16 cellular contexts compared by ENCODE assay signal in the genomic region with DNA sequence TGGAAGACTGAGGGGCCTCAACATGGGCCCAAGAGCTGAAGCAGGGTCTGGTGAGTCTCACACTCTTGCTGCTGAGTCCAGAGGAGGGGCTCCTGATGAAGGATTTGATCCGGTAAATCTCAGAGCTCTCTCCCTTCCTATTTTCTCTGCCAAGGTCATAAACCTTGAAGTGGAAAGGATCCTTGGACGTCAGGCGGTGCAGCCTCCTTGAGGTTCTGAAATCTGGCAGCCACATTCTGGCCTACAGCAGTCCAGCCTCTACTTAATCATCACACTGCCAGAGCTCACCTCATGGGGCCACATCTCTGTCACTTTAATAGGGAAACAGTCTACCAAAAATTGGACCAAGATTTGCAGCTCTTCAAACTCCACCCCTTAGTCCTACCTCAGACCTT. TPM values are rescaled to one million over a fixed set of nuclear protein-coding genes. Genes with fewer than 3 reads are reported as not detected.
DNase-seq lines count a peak whose midpoint lies in the region; ATAC-seq and TF ChIP-seq lines count a peak whose summit lies in the region.
"Had no signal": no experiment of that assay in that cellular context is flagged by ENCODE, and none has a peak within 500 bp of the region (broad histone marks: within the 10 kb centered on the region; RNA-seq: fewer than 3 reads in every experiment).

No MANE protein-coding gene starts in this region.

- H3K27me3 Mint-ChIP-seq in CD8-positive, alpha-beta memory T cell: no peaks in the 10 kb centered on the region
- H3K27me3 Mint-ChIP-seq: naive thymus-derived CD4-positive, alpha-beta T cell had no signal

- H3K27ac Mint-ChIP-seq in CD8-positive, alpha-beta memory T cell: peak overlapping the region in 5 of 8 donors; percentile 20 to 64 (median 33)
- H3K27ac Mint-ChIP-seq: naive thymus-derived CD4-positive, alpha-beta T cell had no signal

- H3K4me1 ChIP-seq in CD8-positive, alpha-beta memory T cell (ENCODE audit: insufficient read depth, low read length): peaks cover 32% of the 10 kb centered on the region
- H3K4me1 ChIP-seq in left lung: peaks cover 24 to 54% of the 10 kb centered on the region in 2 donors
- peaks cover 67% of the 10 kb centered on the region for H3K4me1 ChIP-seq in stomach smooth muscle (ENCODE audit: control insufficient read depth, insufficient read depth, low read length)

- no peaks in the 10 kb centered on the region for H3K27me3 ChIP-seq in CD8-positive, alpha-beta memory T cell (ENCODE audit: insufficient read depth, low read length, poor library complexity, severe bottlenecking)
- no peaks in the 10 kb centered on the region for H3K27me3 ChIP-seq in left lung
- no peaks in the 10 kb centered on the region for H3K27me3 ChIP-seq in stomach smooth muscle (ENCODE audit: control insufficient read depth in 1 of 2, insufficient read depth in 2 of 2, low read length in 2 of 2)

- no peaks in the 10 kb centered on the region for H3K9me3 Mint-ChIP-seq in CD8-positive, alpha-beta memory T cell
- H3K9me3 Mint-ChIP-seq: naive thymus-derived CD4-positive, alpha-beta T cell had no signal

- no peak overlapping the region for H3K27ac ChIP-seq in CD8-positive, alpha-beta memory T cell (ENCODE audit: low read depth, low read length)
- H3K27ac ChIP-seq in angular gyrus (ENCODE audit: low read depth, low read length) (peak overlapping the region; percentile 96), left lung (no peak overlapping the region), stomach smooth muscle (ENCODE audit: low read length) (peak overlapping the region; percentile 81)

- CTCF ChIA-PET in CD8-positive, alpha-beta memory T cell (lab: Charles Lee): interaction anchor here (0.7 to 1.5 kb wide), 3 partner anchors 13 to 31 kb away, joined by 3 to 5 read pairs (median 3); no protein-coding TSS in a partner anchor

- intact Hi-C loops in left lung (cut with DNase I): no loop called here

- H3K9ac ChIP-seq in stomach smooth muscle (ENCODE audit: low read length in 2 of 2): peak overlapping the region in 1 of 2 donors; percentile 13

- no peaks in the 10 kb centered on the region for H3K9me3 ChIP-seq in CD8-positive, alpha-beta memory T cell (ENCODE audit: low read length)
- no peaks in the 10 kb centered on the region for H3K9me3 ChIP-seq in left lung
- no peaks in the 10 kb centered on the region for H3K9me3 ChIP-seq in stomach smooth muscle (ENCODE audit: control insufficient read depth in 2 of 2, low read length in 2 of 2)
- H3K9me3 ChIP-seq: Caco-2 had no signal

- peaks cover 9 to 60% (median 13%) of the 10 kb centered on the region in 3 donors for H3K36me3 Mint-ChIP-seq in CD8-positive, alpha-beta memory T cell

- peaks cover 12% of the 10 kb centered on the region for H3K36me3 ChIP-seq in CD8-positive, alpha-beta memory T cell (ENCODE audit: insufficient read depth, low read length)
- H3K36me3 ChIP-seq in left lung: peaks cover 0 to 8% of the 10 kb centered on the region in 2 donors
- peaks cover 2 to 7% of the 10 kb centered on the region in 2 donors for H3K36me3 ChIP-seq in stomach smooth muscle (ENCODE audit: control insufficient read depth in 2 of 2, insufficient read depth in 2 of 2, low read length in 2 of 2)

- no peak for DNase-seq in CD8-positive, alpha-beta memory T cell
- no peak for DNase-seq in left lung
- no peak for DNase-seq in RKO (ENCODE audit: low spot score)
- DNase-seq in activated CD8-positive, alpha-beta memory T cell treated with anti-CD3 and anti-CD28 coated beads, Interleukin-2, amount 50 U/mL, for 48 hours: no peak
- DNase-seq in amniotic stem cell (lab: John Stamatoyannopoulos, UW): no peak
- DNase-seq: activated CD4-positive, CD25-positive, alpha-beta regulatory T cell; Caco-2; Karpas-422; naive thymus-derived CD4-positive, alpha-beta T cell; NCI-H1417 treated with DMSO at 0.1 percent for 48 hours; stimulated activated naive CD4-positive, alpha-beta T cell treated with Interleukin-2 at 50 U/mL for 16 hours had no signal

- peaks cover 40 to 85% (median 62%) of the 10 kb centered on the region in 3 donors for H3K4me1 Mint-ChIP-seq in CD8-positive, alpha-beta memory T cell

- peak; percentile 29 for ATAC-seq in left lung
- no peak for ATAC-seq in HG02588 (IDR thresholded peaks at IDR 0.05; ENCODE audit: unreplicated experiment)
- ATAC-seq: naive thymus-derived CD4-positive, alpha-beta T cell had no signal

- no peak overlapping the region for H3K4me3 Mint-ChIP-seq in CD8-positive, alpha-beta memory T cell
- H3K4me3 Mint-ChIP-seq: naive thymus-derived CD4-positive, alpha-beta T cell had no signal

- POLR2A ChIA-PET in CD8-positive, alpha-beta memory T cell (lab: Charles Lee): no interaction called here

- TF ChIP-seq CTCF in left lung (IDR thresholded peaks at IDR 0.05): no peak

- no peak overlapping the region for H3K4me3 ChIP-seq in CD8-positive, alpha-beta memory T cell (ENCODE audit: low read length)
- no peak overlapping the region for H3K4me3 ChIP-seq in left lung
- no peak overlapping the region for H3K4me3 ChIP-seq in stomach smooth muscle (ENCODE audit: low read length in 2 of 2)

RNA-seq across cellular contexts. Expression of gene ACSS1, which starts 24.0 kb away (rescaled TPM):
- 10 to 100 TPM; 24.5 to 24.8 TPM for total RNA-seq in CD8-positive, alpha-beta memory T cell
- polyA plus RNA-seq in CD8-positive, alpha-beta memory T cell: 59.6 TPM
- 10 to 100 TPM; 26.6 to 40.7 TPM for total RNA-seq in left lung
- total RNA-seq: G401 had no signal

RNA-seq across cellular contexts. Expression of gene APMAP, which starts 41.4 kb away (rescaled TPM):
- 10 to 100 TPM; 82.5 to 83.6 TPM for total RNA-seq in CD8-positive, alpha-beta memory T cell
- polyA plus RNA-seq in CD8-positive, alpha-beta memory T cell: 228 TPM
- 10 to 100 TPM; 82.5 to 83.6 TPM for total RNA-seq in left lung

RNA-seq across cellular contexts. Expression of gene VSX1, which starts 48.0 kb away (rescaled TPM):
- not detected for total RNA-seq in CD8-positive, alpha-beta memory T cell
- polyA plus RNA-seq in CD8-positive, alpha-beta memory T cell: not detected
- total RNA-seq in left lung: not detected
- total RNA-seq: Caco-2; G401; naive thymus-derived CD4-positive, alpha-beta T cell; T-helper 1 cell treated with Interleukin-12 subunit alpha and Interleukin-12 subunit beta and Interleukin-4 antibody, amounts not matched to agents 30 ng/mL and 1 ng/mL, for 36 hours had no signal
- polyA plus RNA-seq: naive thymus-derived CD4-positive, alpha-beta T cell had no signal

Comparison
In these comparisons a context has a peak if more than half of its experiments do, and no peak if none do; other contexts are left out.
1. H3K27ac ChIP-seq: peak in angular gyrus (single experiment) and stomach smooth muscle (single experiment); none in CD8-positive, alpha-beta memory T cell (single experiment) and left lung (0 of 2).